8 cellular contexts compared by ENCODE assay signal in genomic region chr13:26253787-26254582, GRCh38. TPM values are rescaled to one million over a fixed set of nuclear protein-coding genes. Genes with fewer than 3 reads are reported as not detected.
A peak's percentile ranks its signal among the peaks of the same experiment; 100 is the strongest.
DNase-seq lines count a peak whose midpoint lies in the region; ATAC-seq and TF ChIP-seq lines count a peak whose summit lies in the region.

Gene CDK8 (plus strand): TSS chr13:26254129. CDS start chr13:26254642, 513 bp downstream.

- H3K9me3 ChIP-seq in HAP-1 (no peaks in the 10 kb centered on the region), MG63 (no peaks in the 10 kb centered on the region)

- no peaks in the 10 kb centered on the region for H3K36me3 ChIP-seq in HAP-1 (replicated peaks)
- H3K36me3 ChIP-seq in MG63: no peaks in the 10 kb centered on the region

- peak within 1 kb of the TSS; percentile 63 for H3K4me3 ChIP-seq in HAP-1
- peak within 1 kb of the TSS; percentile 83 for H3K4me3 ChIP-seq in MG63
- H3K4me3 ChIP-seq in fibroblast of the aortic adventitia (ENCODE audit: low read depth, low read length): peak within 1 kb of the TSS; percentile 88

- H3K27ac Mint-ChIP-seq in nephron: peak within 1 kb of the TSS; percentile 92 to 95 (median 95)

- H3K9me3 Mint-ChIP-seq in nephron: no peaks in the 10 kb centered on the region

- peak; percentile 94 for ATAC-seq in stimulated activated naive CD8-positive, alpha-beta T cell treated with anti-CD3 and anti-CD28 coated beads, Interleukin-15, Interleukin-2, amounts not matched to agents 100 U/mL and 50 U/mL, for 24 hours

- DNase-seq in G401 (ENCODE audit: low spot score) (peak; percentile 91), HAP-1 (ENCODE audit: low spot score in 2 of 2) (peak; percentile 84 to 91), MG63 (peak; percentile 95), SHP77 (lab: John Stamatoyannopoulos, UW) (peak; percentile 89 to 97), fibroblast of the aortic adventitia (ENCODE audit: low read depth) (peak; percentile 90)
- peak; percentile 84 for DNase-seq in activated effector memory CD4-positive, alpha-beta T cell treated with Interleukin-2 at 50 U/mL for 16 hours
- peak; percentile 86 for DNase-seq in stimulated activated naive CD8-positive, alpha-beta T cell treated with anti-CD3 and anti-CD28 coated beads, Interleukin-15, Interleukin-2, amounts not matched to agents 100 U/mL and 50 U/mL, for 24 hours

- H3K4me1 Mint-ChIP-seq in nephron: peaks cover 31% of the 10 kb centered on the region

- in situ Hi-C loops in G401 (cut with HindIII; ENCODE audit: low sequenced_read_pairs): no loop called here
- in situ Hi-C loops in HAP-1 (cut with MboI; ENCODE audit: low sequenced_read_pairs): no loop called here

- H3K4me1 ChIP-seq in HAP-1: peaks cover 16% of the 10 kb centered on the region

- no peaks in the 10 kb centered on the region for H3K36me3 Mint-ChIP-seq in nephron (ENCODE audit: low read depth)

- H3K27me3 ChIP-seq in HAP-1 (ENCODE audit: low read depth) (peaks cover 8% of the 10 kb centered on the region; the same call in 1 of the 2 replicates), MG63 (no peaks in the 10 kb centered on the region; the same call in none of the 2 replicates)

- H3K4me3 Mint-ChIP-seq in nephron: peak within 1 kb of the TSS; percentile 84 to 97 (median 95)

- TF ChIP-seq CTCF in fibroblast of the aortic adventitia (IDR thresholded peaks at IDR 0.05; ENCODE audit: insufficient read depth, low read length): no peak
- TF ChIP-seq CTCF in nephron (IDR thresholded peaks at IDR 0.05; ENCODE audit: unreplicated experiment in 3 of 3): no peak

- H3K27me3 Mint-ChIP-seq in nephron (ENCODE audit: low read depth): no peaks in the 10 kb centered on the region

RNA-seq across cellular contexts. Expression of gene CDK8, which starts in this region (rescaled TPM):
- total RNA-seq in G401 (2014; rRNA removed; shearing (Covaris generic)): 27.2 and 29.0 TPM in 2 replicates
- total RNA-seq in MG63 (2014; rRNA removed; shearing (Covaris generic); ENCODE audit: low replicate concordance): 12.1 and 17.2 TPM in 2 replicates
- total RNA-seq in fibroblast of the aortic adventitia (ENCODE audit: low replicate concordance): 11.7 and 13.6 TPM in 2 replicates

Comparison
In these comparisons a context has a peak if more than half of its experiments do, and no peak if none do; other contexts are left out.
1. Peak in every context shown above with its lines: DNase-seq, ATAC-seq and H3K4me3 ChIP-seq.